Comparison of ENCODE assay signal across 1 cellular context in the genomic region with DNA sequence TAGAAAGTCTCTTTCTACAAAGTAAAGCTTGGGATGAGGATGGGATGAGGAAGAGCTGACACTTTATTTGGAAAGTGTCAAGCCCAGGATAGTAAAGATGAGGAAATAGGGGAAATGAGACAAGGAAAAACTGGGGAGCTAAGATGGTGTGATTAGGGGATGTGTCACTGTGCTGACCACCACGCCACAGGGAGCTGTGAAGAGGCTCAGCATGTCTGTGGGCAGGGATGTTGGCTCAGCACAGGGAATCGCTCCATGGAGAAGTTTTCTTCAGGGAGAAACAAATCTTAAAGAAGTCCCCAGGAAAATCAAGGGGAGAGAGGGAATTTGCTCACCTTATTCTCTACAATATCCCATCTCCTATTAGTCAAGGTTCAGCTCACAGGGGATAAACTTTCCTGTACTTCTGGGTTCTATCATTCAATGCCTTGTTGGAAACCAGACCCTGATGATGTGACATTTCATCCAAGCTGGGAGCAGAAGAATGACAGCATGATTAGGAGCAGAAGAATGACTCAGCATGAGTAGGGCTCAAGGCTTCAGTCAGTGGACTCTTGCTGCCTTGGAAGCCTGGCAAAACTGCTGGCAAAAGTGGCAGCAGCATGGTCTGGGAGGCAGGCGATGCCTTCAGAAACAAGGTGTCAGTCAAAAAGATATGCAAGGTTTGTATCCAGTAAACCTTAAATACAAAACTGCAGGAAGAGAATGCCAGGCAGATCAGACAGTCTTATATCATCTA.
TF ChIP-seq lines count a peak whose summit lies in the region.

No MANE protein-coding gene starts in this region.

TF ChIP-seq in A549, 52 proteins besides CTCF, POLR2A, EP300 and RAD21 (continued from another document):
- TF ChIP-seq MAFK (IDR thresholded peaks at IDR 0.05; ENCODE audit: partially characterized antibody) (peak; percentile 88), FOSB (CRISPR knock-in tag; IDR thresholded peaks at IDR 0.05) (no peak), FOSL2 (IDR thresholded peaks at IDR 0.05) (no peak; the same call in 1 of the 2 replicates), FOSL2 (CRISPR knock-in tag; IDR thresholded peaks at IDR 0.05) (peak; percentile 48; the same call in 1 of the 2 replicates), HOXB5 (CRISPR knock-in tag; IDR thresholded peaks at IDR 0.05) (no peak), SREBF2 (IDR thresholded peaks at IDR 0.05) (no peak), NFE2L2 (conservative IDR thresholded peaks at IDR 0.05; ENCODE audit: low read length) (peak; percentile 77)
